In the genomic region with DNA sequence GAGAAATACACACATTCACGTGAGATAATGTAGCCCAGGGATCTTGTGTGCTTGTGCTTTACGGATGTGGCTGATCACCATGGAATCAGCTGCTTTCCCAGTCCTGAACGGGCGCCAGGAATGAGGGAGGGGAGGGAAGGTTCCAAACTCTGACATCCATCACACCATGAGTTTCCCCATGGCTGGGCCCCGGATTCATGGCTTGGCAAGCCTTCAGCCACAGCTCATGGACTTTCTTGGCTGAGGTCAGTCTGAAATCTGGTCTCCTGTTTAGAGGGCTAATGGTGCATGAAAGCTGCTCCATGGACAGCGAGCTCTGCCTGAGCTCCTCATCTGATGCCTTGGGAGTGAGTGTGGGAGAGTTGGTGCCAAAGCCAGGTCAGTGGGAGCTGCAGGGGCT, we compare ENCODE assay signal across 26 cellular contexts.
"Had no signal": no experiment of that assay in that cellular context is flagged by ENCODE, and none has a peak within 500 bp of the region (broad histone marks: within the 10 kb centered on the region; RNA-seq: fewer than 3 reads in every experiment).

No MANE protein-coding gene starts in this region.

- H3K36me3 Mint-ChIP-seq: activated naive CD8-positive, alpha-beta T cell treated with anti-CD3 and anti-CD28 coated beads for 36 hours; mesothelial cell of epicardium; naive thymus-derived CD8-positive, alpha-beta T cell had no signal

- H3K27me3 ChIP-seq: body of pancreas, neutrophil, testis, vagina had no signal

- H3K4me3 ChIP-seq: body of pancreas, left ventricle myocardium inferior, testis, vagina had no signal

- H3K4me1 ChIP-seq: body of pancreas, left ventricle myocardium inferior, parathyroid adenoma, testis, vagina had no signal

- ATAC-seq: activated CD4-positive, alpha-beta T cell treated with anti-CD3 and anti-CD28 coated beads for 36 hours; body of pancreas; esophagus mucosa; naive thymus-derived CD8-positive, alpha-beta T cell; WTC11 had no signal

- H3K27ac Mint-ChIP-seq: activated CD4-positive, alpha-beta T cell treated with anti-CD3 and anti-CD28 coated beads for 36 hours; activated naive CD8-positive, alpha-beta T cell treated with anti-CD3 and anti-CD28 coated beads for 36 hours; mesothelial cell of epicardium; naive thymus-derived CD8-positive, alpha-beta T cell; T-helper 1 cell treated with Interleukin-12 subunit alpha and Interleukin-12 subunit beta and Interleukin-4 antibody, amounts not matched to agents 30 μg/mL and 1 μg/mL, for 36 hours; WTC11 had no signal

- H3K4me1 Mint-ChIP-seq: activated CD4-positive, alpha-beta T cell treated with anti-CD3 and anti-CD28 coated beads for 36 hours; activated naive CD8-positive, alpha-beta T cell treated with anti-CD3 and anti-CD28 coated beads for 36 hours; mesothelial cell of epicardium; naive thymus-derived CD8-positive, alpha-beta T cell; WTC11 had no signal

- H3K36me3 ChIP-seq: left ventricle myocardium inferior, neutrophil, vagina had no signal

- H3K27ac ChIP-seq: body of pancreas, left ventricle myocardium inferior, neutrophil, parathyroid adenoma, testis, vagina had no signal

- H3K9me3 Mint-ChIP-seq: activated naive CD8-positive, alpha-beta T cell treated with anti-CD3 and anti-CD28 coated beads for 36 hours; mesothelial cell of epicardium had no signal

- H3K79me2 ChIP-seq: parathyroid adenoma had no signal

- H3K9me3 ChIP-seq: body of pancreas, left ventricle myocardium inferior, neutrophil, testis, vagina had no signal

- H3K4me3 Mint-ChIP-seq: activated CD4-positive, alpha-beta T cell treated with anti-CD3 and anti-CD28 coated beads for 36 hours; activated naive CD8-positive, alpha-beta T cell treated with anti-CD3 and anti-CD28 coated beads for 36 hours; mesothelial cell of epicardium; naive thymus-derived CD8-positive, alpha-beta T cell; T-helper 1 cell treated with Interleukin-12 subunit alpha and Interleukin-12 subunit beta and Interleukin-4 antibody, amounts not matched to agents 30 μg/mL and 1 μg/mL, for 36 hours; WTC11 had no signal

- DNase-seq: activated CD4-positive, alpha-beta T cell treated with anti-CD3 and anti-CD28 coated beads for 36 hours; activated CD4-positive, alpha-beta T cell treated with anti-CD3 and anti-CD28 coated beads, Interleukin-2, amount 50 U/mL, for 48 hours; activated CD8-positive, alpha-beta memory T cell treated with anti-CD3 and anti-CD28 coated beads, Interleukin-2, amount 50 U/mL, for 48 hours; activated naive CD4-positive, alpha-beta T cell treated with Interleukin-2 at 50 U/mL for 16 hours; activated naive CD8-positive, alpha-beta T cell treated with anti-CD3 and anti-CD28 coated beads for 36 hours; activated T-cell treated with anti-CD3 and anti-CD28 coated beads, Interleukin-2, amount 50 U/mL, for 48 hours; body of pancreas; dermis blood vessel endothelial cell; effector CD8-positive, alpha-beta T cell; foreskin melanocyte; islet precursor cell; left ventricle myocardium inferior; mammary epithelial cell; naive thymus-derived CD8-positive, alpha-beta T cell; stimulated activated CD4-positive, alpha-beta T cell treated with anti-CD3 and anti-CD28 coated beads, Interleukin-4, amount 100 ng/mL, for 1 hour; stimulated activated naive CD4-positive, alpha-beta T cell; T1000; testis; trophoblast cell had no signal

- H3K9ac ChIP-seq: parathyroid adenoma had no signal

- H2AFZ ChIP-seq: parathyroid adenoma had no signal
